In genomic region chr3:128070898-128071591, GRCh38 we compare ENCODE assay signal across 19 cellular contexts. TPM values are rescaled to one million over a fixed set of nuclear protein-coding genes. Genes with fewer than 3 reads are reported as not detected.
DNase-seq lines count a peak whose midpoint lies in the region; ATAC-seq and TF ChIP-seq lines count a peak whose summit lies in the region.
"Had no signal": no experiment of that assay in that cellular context is flagged by ENCODE, and none has a peak within 500 bp of the region (broad histone marks: within the 10 kb centered on the region; RNA-seq: fewer than 3 reads in every experiment).

No MANE protein-coding gene starts in this region.

- H3K9me3 Mint-ChIP-seq in activated T-cell treated with anti-CD3 and anti-CD28 coated beads, Interleukin-2, amount 50 U/mL, for 24 hours: no peaks in the 10 kb centered on the region
- no peaks in the 10 kb centered on the region for H3K9me3 Mint-ChIP-seq in activated T-cell treated with anti-CD3 and anti-CD28 coated beads, Interleukin-2, amount 50 U/mL, for 4 hours
- H3K9me3 Mint-ChIP-seq in HFFc6: no peaks in the 10 kb centered on the region
- H3K9me3 Mint-ChIP-seq in chondrocyte (ENCODE audit: low read depth): no peaks in the 10 kb centered on the region
- no peaks in the 10 kb centered on the region for H3K9me3 Mint-ChIP-seq in stimulated activated memory B cell treated with anti-CD40 and anti-IgM and Interleukin-4, amounts not matched to agents 10 μg/mL and 1 μg/mL and 100 μg/mL, for 72 hours
- H3K9me3 Mint-ChIP-seq: activated CD4-positive, alpha-beta T cell treated with anti-CD3 and anti-CD28 coated beads, Interleukin-2, amount 10 ng/mL, durations not matched to agents 24 days and 14 days; CD14-positive monocyte had no signal

- DNase-seq in activated T-cell treated with anti-CD3 and anti-CD28 coated beads, Interleukin-2, amount 50 U/mL, for 24 hours: no peak
- DNase-seq in activated T-cell treated with anti-CD3 and anti-CD28 coated beads, Interleukin-2, amount 50 U/mL, for 4 hours: no peak
- DNase-seq in HFFc6: no peak
- DNase-seq in chondrocyte (ENCODE audit: low spot score): no peak
- no peak for DNase-seq in NCI-H1930 (lab: John Stamatoyannopoulos, UW)
- no peak for DNase-seq in erythroblast (lab: John Stamatoyannopoulos, UW)
- no peak for DNase-seq in NCI-H2196 (lab: John Stamatoyannopoulos, UW; ENCODE audit: unreplicated experiment)
- DNase-seq: activated CD4-positive, alpha-beta T cell treated with anti-CD3 and anti-CD28 coated beads, Interleukin-2, amount 10 ng/mL, durations not matched to agents 24 days and 14 days; activated CD8-positive, alpha-beta memory T cell treated with anti-CD3 and anti-CD28 coated beads, Interleukin-2, amount 50 U/mL, for 4 hours; amniotic stem cell; dermis blood vessel endothelial cell; kidney glomerular epithelial cell; NCI-H1092 treated with DMSO at 0.1 percent for 48 hours; NCI-H2029 treated with DMSO at 0.1 percent for 48 hours; nucleus accumbens; T-helper 1 cell had no signal

- H3K4me1 Mint-ChIP-seq in activated T-cell treated with anti-CD3 and anti-CD28 coated beads, Interleukin-2, amount 50 U/mL, for 24 hours (ENCODE audit: low read depth): peaks cover 15% of the 10 kb centered on the region
- peaks cover 8% of the 10 kb centered on the region for H3K4me1 Mint-ChIP-seq in activated T-cell treated with anti-CD3 and anti-CD28 coated beads, Interleukin-2, amount 50 U/mL, for 4 hours (ENCODE audit: low read depth)
- H3K4me1 Mint-ChIP-seq in HFFc6 (ENCODE audit: low read depth): peaks cover 40% of the 10 kb centered on the region
- peaks cover 19% of the 10 kb centered on the region for H3K4me1 Mint-ChIP-seq in chondrocyte (ENCODE audit: low read depth)
- peaks cover 13% of the 10 kb centered on the region for H3K4me1 Mint-ChIP-seq in stimulated activated memory B cell treated with anti-CD40 and anti-IgM and Interleukin-4, amounts not matched to agents 10 μg/mL and 1 μg/mL and 100 μg/mL, for 72 hours

- no peak for TF ChIP-seq CTCF in HFFc6 (IDR thresholded peaks at IDR 0.05)
- TF ChIP-seq CTCF in chondrocyte (IDR thresholded peaks at IDR 0.05): no peak

- H3K27ac Mint-ChIP-seq in activated T-cell treated with anti-CD3 and anti-CD28 coated beads, Interleukin-2, amount 50 U/mL, for 24 hours: peak overlapping the region; percentile 44
- H3K27ac Mint-ChIP-seq in HFFc6 (peak overlapping the region; percentile 57), chondrocyte (ENCODE audit: unreplicated experiment) (peak overlapping the region; percentile 36)
- H3K27ac Mint-ChIP-seq in stimulated activated memory B cell treated with anti-CD40 and anti-IgM and Interleukin-4, amounts not matched to agents 10 μg/mL and 1 μg/mL and 100 μg/mL, for 72 hours: peak overlapping the region; percentile 17
- H3K27ac Mint-ChIP-seq: activated CD4-positive, alpha-beta T cell treated with anti-CD3 and anti-CD28 coated beads, Interleukin-2, amount 10 ng/mL, durations not matched to agents 24 days and 14 days had no signal

- ATAC-seq in activated T-cell treated with anti-CD3 and anti-CD28 coated beads, Interleukin-2, amount 50 U/mL, for 4 hours: no peak
- no peak for ATAC-seq in stimulated activated memory B cell treated with anti-CD40 and anti-IgM and Interleukin-4, amounts not matched to agents 10 μg/mL and 1 μg/mL and 100 μg/mL, for 72 hours
- ATAC-seq: Panc1 had no signal

- H3K4me3 Mint-ChIP-seq in activated T-cell treated with anti-CD3 and anti-CD28 coated beads, Interleukin-2, amount 50 U/mL, for 24 hours: no peak overlapping the region
- H3K4me3 Mint-ChIP-seq in activated T-cell treated with anti-CD3 and anti-CD28 coated beads, Interleukin-2, amount 50 U/mL, for 4 hours: no peak overlapping the region
- no peak overlapping the region for H3K4me3 Mint-ChIP-seq in HFFc6
- H3K4me3 Mint-ChIP-seq in chondrocyte (ENCODE audit: unreplicated experiment): no peak overlapping the region
- H3K4me3 Mint-ChIP-seq in stimulated activated memory B cell treated with anti-CD40 and anti-IgM and Interleukin-4, amounts not matched to agents 10 μg/mL and 1 μg/mL and 100 μg/mL, for 72 hours: no peak overlapping the region
- H3K4me3 Mint-ChIP-seq: activated CD4-positive, alpha-beta T cell treated with anti-CD3 and anti-CD28 coated beads, Interleukin-2, amount 10 ng/mL, durations not matched to agents 24 days and 14 days; CD14-positive monocyte had no signal

- peaks cover 85% of the 10 kb centered on the region for H3K36me3 Mint-ChIP-seq in activated T-cell treated with anti-CD3 and anti-CD28 coated beads, Interleukin-2, amount 50 U/mL, for 24 hours (ENCODE audit: low read depth)
- H3K36me3 Mint-ChIP-seq in activated T-cell treated with anti-CD3 and anti-CD28 coated beads, Interleukin-2, amount 50 U/mL, for 4 hours (ENCODE audit: insufficient read depth): peaks cover 29% of the 10 kb centered on the region
- H3K36me3 Mint-ChIP-seq in HFFc6 (ENCODE audit: low read depth): peaks cover 31% of the 10 kb centered on the region
- H3K36me3 Mint-ChIP-seq in chondrocyte (ENCODE audit: low read depth): peaks cover 40% of the 10 kb centered on the region
- H3K36me3 Mint-ChIP-seq in stimulated activated memory B cell treated with anti-CD40 and anti-IgM and Interleukin-4, amounts not matched to agents 10 μg/mL and 1 μg/mL and 100 μg/mL, for 72 hours: peaks cover 40% of the 10 kb centered on the region

- TF ChIP-seq POLR2A in erythroblast (IDR thresholded peaks at IDR 0.05; ENCODE audit: low read length): no peak

- no peaks in the 10 kb centered on the region for H3K27me3 Mint-ChIP-seq in activated T-cell treated with anti-CD3 and anti-CD28 coated beads, Interleukin-2, amount 50 U/mL, for 24 hours
- H3K27me3 Mint-ChIP-seq in activated T-cell treated with anti-CD3 and anti-CD28 coated beads, Interleukin-2, amount 50 U/mL, for 4 hours (ENCODE audit: low read depth): no peaks in the 10 kb centered on the region
- H3K27me3 Mint-ChIP-seq in HFFc6 (ENCODE audit: insufficient read depth): peaks cover 6% of the 10 kb centered on the region
- no peaks in the 10 kb centered on the region for H3K27me3 Mint-ChIP-seq in chondrocyte (ENCODE audit: low read depth)
- no peaks in the 10 kb centered on the region for H3K27me3 Mint-ChIP-seq in stimulated activated memory B cell treated with anti-CD40 and anti-IgM and Interleukin-4, amounts not matched to agents 10 μg/mL and 1 μg/mL and 100 μg/mL, for 72 hours
- H3K27me3 Mint-ChIP-seq: activated CD4-positive, alpha-beta T cell treated with anti-CD3 and anti-CD28 coated beads, Interleukin-2, amount 10 ng/mL, durations not matched to agents 24 days and 14 days had no signal

RNA-seq across cellular contexts. Expression of gene SEC61A1, which starts 18.8 kb away (rescaled TPM):
- 100 to 1,000 TPM; 195 to 216 (median 210) TPM for total RNA-seq in activated T-cell treated with anti-CD3 and anti-CD28 coated beads, Interleukin-2, amount 50 U/mL, for 4 hours
- total RNA-seq in HFFc6 (2021; fragmentation: NEBNext Ultra II Directional; extraction: Animal tissue kit (Norgen Biotek cat#: 25700)): 100 to 1,000 TPM; 497 to 608 (median 536) TPM
- 353 to 419 TPM (median 388 TPM) in 3 replicates for total RNA-seq in chondrocyte

RNA-seq across cellular contexts. Expression of gene RUVBL1, which starts 52.6 kb away (rescaled TPM):
- total RNA-seq in activated T-cell treated with anti-CD3 and anti-CD28 coated beads, Interleukin-2, amount 50 U/mL, for 4 hours: 100 to 1,000 TPM; 158 to 177 (median 161) TPM
- 10 to 100 TPM; 61.2 to 75.4 (median 69.2) TPM for total RNA-seq in HFFc6 (2021; fragmentation: NEBNext Ultra II Directional; extraction: Animal tissue kit (Norgen Biotek cat#: 25700))
- 18.8 to 32.1 TPM (median 19.5 TPM) in 3 replicates for total RNA-seq in chondrocyte
